In the genomic region with DNA sequence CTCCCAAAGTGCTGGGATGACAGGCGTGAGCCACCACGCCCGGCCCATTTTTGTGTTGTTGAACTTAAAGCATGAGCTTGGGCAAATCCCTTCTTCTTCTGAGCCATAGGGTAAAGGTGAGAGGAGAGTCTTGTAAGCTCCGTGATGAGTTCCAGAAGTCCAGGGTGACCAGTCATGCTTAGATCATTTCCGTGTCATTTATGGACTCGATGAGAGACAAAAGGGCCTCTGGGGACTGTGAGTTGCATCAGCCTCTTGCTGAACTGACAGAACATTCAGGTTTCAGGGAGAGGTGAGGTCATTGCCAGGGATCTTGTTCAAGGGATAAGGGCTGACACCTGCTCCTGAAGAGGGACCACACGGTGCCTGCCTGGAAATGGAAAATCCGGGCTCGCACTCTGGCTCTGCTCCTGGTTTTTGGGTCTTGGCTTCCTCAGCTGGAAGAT, we compare ENCODE assay signal across 10 cellular contexts. TPM values are rescaled to one million over a fixed set of nuclear protein-coding genes. Genes with fewer than 3 reads are reported as not detected.
A peak's percentile ranks its signal among the peaks of the same experiment; 100 is the strongest.
DNase-seq lines count a peak whose midpoint lies in the region; ATAC-seq and TF ChIP-seq lines count a peak whose summit lies in the region.
"Had no signal": no experiment of that assay in that cellular context is flagged by ENCODE, and none has a peak within 500 bp of the region (broad histone marks: within the 10 kb centered on the region; RNA-seq: fewer than 3 reads in every experiment).

No MANE protein-coding gene starts in this region.

- no peaks in the 10 kb centered on the region for H3K9me3 ChIP-seq in lung (ENCODE audit: control insufficient read depth in 2 of 2, insufficient read depth in 1 of 2, low read length in 1 of 2)

- H3K4me1 ChIP-seq in lung (ENCODE audit: control insufficient read depth in 2 of 2, insufficient read depth in 2 of 2, low read length in 2 of 2) = peaks cover 0 to 8% of the 10 kb centered on the region in 2 donors

- WGBS in lung, 2 donors = 80 to 85% methylated on average over 9 of the region's 9 CpGs

- H3K27ac ChIP-seq in C4-2B (peak overlapping the region; percentile 75), lung (ENCODE audit: low read depth in 1 of 2, low read length in 1 of 2) (no peak overlapping the region)
- H3K27ac ChIP-seq: SJCRH30 had no signal

- no peaks in the 10 kb centered on the region for H3K36me3 ChIP-seq in lung (ENCODE audit: control insufficient read depth in 2 of 2, insufficient read depth in 2 of 2, low read length in 2 of 2)
- H3K36me3 ChIP-seq: SJCRH30 had no signal

- H3K27me3 ChIP-seq in lung (ENCODE audit: control insufficient read depth, insufficient read depth) = no peaks in the 10 kb centered on the region
- H3K27me3 ChIP-seq: SJCRH30 had no signal

- no peak for TF ChIP-seq CTCF in C4-2B (conservative IDR thresholded peaks at IDR 0.05)
- TF ChIP-seq CTCF in lung (IDR thresholded peaks at IDR 0.05; ENCODE audit: control extremely low read depth, extremely low read depth) = no peak

- no peak overlapping the region for H3K4me3 ChIP-seq in lung
- H3K4me3 ChIP-seq: SJCRH30 had no signal

- peak; percentile 94 for DNase-seq in LHCN-M2 (ENCODE audit: low read depth)
- peak; percentile 84 for DNase-seq in amniotic epithelial cell (ENCODE audit: low read depth)
- DNase-seq in lung (ENCODE audit: low spot score) = no peak
- DNase-seq in activated CD8-positive, alpha-beta memory T cell treated with anti-CD3 and anti-CD28 coated beads, Interleukin-2, amount 50 U/mL, for 48 hours = no peak
- DNase-seq in Kasumi-1 (lab: John Stamatoyannopoulos, UW) = no peak
- no peak for DNase-seq in NCI-H2081 (lab: John Stamatoyannopoulos, UW)
- DNase-seq: activated naive CD8-positive, alpha-beta T cell treated with anti-CD3 and anti-CD28 coated beads for 36 hours had no signal

- peak; percentile 54 for ATAC-seq in lung (ENCODE audit: insufficient read depth, low FRiP score)
- no peak for ATAC-seq in GM19324 (IDR thresholded peaks at IDR 0.05; ENCODE audit: low FRiP score, unreplicated experiment)

RNA-seq across cellular contexts. Expression of a gene that starts 53.6 kb away (rescaled TPM):
- 42.6 and 49.8 TPM in 2 replicates for total RNA-seq in LHCN-M2 (2014; rRNA removed)
- 134 TPM for polyA plus RNA-seq in LHCN-M2 (2012)
- total RNA-seq in lung = 10 to 100 TPM; 81.0 to 92.7 TPM
- polyA plus RNA-seq in lung = 100 to 1,000 TPM in 1 of 2 donors, 10 to 100 TPM in 1; 92.4 to 405 TPM

Comparison
In these comparisons a context has a peak if more than half of its experiments do, and no peak if none do; other contexts are left out.
1. DNase-seq: peak in LHCN-M2 (single experiment) and amniotic epithelial cell (single experiment); none in lung (single experiment), activated CD8-positive, alpha-beta memory T cell treated with anti-CD3 and anti-CD28 coated beads, Interleukin-2, amount 50 U/mL, for 48 hours (single experiment), Kasumi-1 (0 of 2) and NCI-H2081 (0 of 2).